ENCODE assay signal across 8 cellular contexts in the genomic region with DNA sequence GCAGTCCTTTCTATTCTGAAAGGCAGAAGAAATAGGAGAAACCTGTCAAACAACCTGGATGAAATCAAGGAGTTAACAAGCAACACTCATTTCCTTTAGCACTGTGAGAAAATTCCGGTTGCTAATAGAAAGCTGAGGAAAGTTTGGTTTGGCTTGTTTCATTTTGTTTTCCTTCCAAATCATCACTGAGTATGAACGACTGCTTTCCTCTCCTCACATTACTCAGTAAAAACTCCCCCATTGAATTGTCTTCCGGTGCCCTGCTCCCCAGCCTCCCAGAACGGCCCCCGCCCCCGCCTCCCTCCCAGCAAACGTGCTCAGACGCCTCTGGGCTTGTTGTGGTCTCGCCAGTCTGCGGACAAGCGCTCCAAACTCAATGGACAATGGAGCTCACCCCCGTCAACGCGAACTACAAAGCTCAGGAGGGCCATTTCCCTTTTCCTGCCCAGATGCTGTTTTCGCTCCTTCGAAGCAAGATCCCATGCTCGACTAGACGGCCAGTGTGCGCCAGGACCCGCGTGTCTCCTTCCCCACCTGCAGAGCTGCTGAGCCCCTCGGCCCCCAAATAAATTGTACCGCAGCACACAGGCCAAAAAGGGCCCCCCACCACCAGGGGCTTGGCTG. TPM values are rescaled to one million over a fixed set of nuclear protein-coding genes. Genes with fewer than 3 reads are reported as not detected.
DNase-seq lines count a peak whose midpoint lies in the region; TF ChIP-seq lines count a peak whose summit lies in the region.

No MANE protein-coding gene starts in this region.

- WGBS in H9 (ENCODE audit: extremely low coverage, insufficient read length, low lambda C conversion rate) = no CpG with 5 or more reads among the region's 23 CpGs
- 2% methylated on average over 22 of the region's 23 CpGs for WGBS in hepatocyte (ENCODE audit: low lambda C conversion rate, missing lambda C conversion rate)

- no peak overlapping the region for H3K23ac ChIP-seq in H9 (ENCODE audit: insufficient read length, low read depth, low read length)

- no peaks in the 10 kb centered on the region for H3K9me3 ChIP-seq in H9 (ENCODE audit: control insufficient read depth, low read depth, low read length)
- H3K9me3 ChIP-seq in MM.1S (replicated peaks; ENCODE audit: insufficient read depth, low read length) = no peaks in the 10 kb centered on the region
- no peaks in the 10 kb centered on the region for H3K9me3 ChIP-seq in hepatocyte (ENCODE audit: low read depth)

- H2BK15ac ChIP-seq in H9 (ENCODE audit: low read depth, low read length) = no peak overlapping the region

- in situ Hi-C loops in astrocyte of the spinal cord (cut with HindIII; ENCODE audit: low sequenced_read_pairs) = no loop called here

- no peaks in the 10 kb centered on the region for H3K9me2 ChIP-seq in MM.1S (replicated peaks; ENCODE audit: insufficient read depth, low read length)
- H3K9me2 ChIP-seq in hepatocyte (replicated peaks; ENCODE audit: insufficient read depth) = no peaks in the 10 kb centered on the region

- peaks cover 20% of the 10 kb centered on the region for H3F3A ChIP-seq in MM.1S (ENCODE audit: insufficient read depth, low read length)

- H3T11ph ChIP-seq in H9 (ENCODE audit: low read length) = no peak overlapping the region

- H3K79me1 ChIP-seq in H9 (ENCODE audit: insufficient read depth, low read depth, low read length, poor library complexity, severe bottlenecking) = no peaks in the 10 kb centered on the region

- H2BK5ac ChIP-seq in H9 (ENCODE audit: insufficient read length, low read length) = no peak overlapping the region

- H4K5ac ChIP-seq in H9 (ENCODE audit: insufficient read length, low read depth, low read length) = no peak overlapping the region

- H4K91ac ChIP-seq in H9 (ENCODE audit: insufficient read length, low read depth, low read length) = no peak overlapping the region

- H3K4me1 Mint-ChIP-seq in H9 = peaks cover 13 to 19% of the 10 kb centered on the region in 2 experiments

- H4K20me1 ChIP-seq in H9 (ENCODE audit: control insufficient read depth, insufficient read depth, insufficient read length) (no peaks in the 10 kb centered on the region), MM.1S (ENCODE audit: insufficient read depth, low read length) (no peaks in the 10 kb centered on the region), hepatocyte (ENCODE audit: insufficient read depth, poor library complexity, severe bottlenecking) (peaks cover 28% of the 10 kb centered on the region)

- H3K4me2 ChIP-seq in H9 (ENCODE audit: insufficient read depth, insufficient read length, low read length) (peak overlapping the region; percentile 63), MM.1S (ENCODE audit: low read depth, low read length) (peak overlapping the region; percentile 88), hepatocyte (peak overlapping the region; percentile 87)

- peaks cover 4 to 7% (median 5%) of the 10 kb centered on the region in 3 experiments; a peak in 6 of 7 replicates for H3K36me3 Mint-ChIP-seq in H9 (ENCODE audit: insufficient read depth in 1 of 3, low read depth in 3 of 3)

- peak overlapping the region; percentile 95 to 98 for H3K4me3 Mint-ChIP-seq in H9

- H3K56ac ChIP-seq in H9 (ENCODE audit: insufficient read length, low read depth, low read length) = no peak overlapping the region

- peak overlapping the region; percentile 90 for H3K4me3 ChIP-seq in MM.1S (ENCODE audit: low read length)
- H3K4me3 ChIP-seq in astrocyte of the spinal cord (ENCODE audit: low read depth, low read length) = peak overlapping the region; percentile 83
- H3K4me3 ChIP-seq in hepatocyte = peak overlapping the region; percentile 83

- H3K18ac ChIP-seq in H9 (ENCODE audit: insufficient read length, low read depth, low read length) = peak overlapping the region; percentile 73

- H3K27ac ChIP-seq in H9 (ENCODE audit: insufficient read length, low read depth, low read length) (peak overlapping the region; percentile 28), MM.1S (ENCODE audit: low read length) (peak overlapping the region; percentile 41; the same call in 1 of the 2 replicates), hepatocyte (peak overlapping the region; percentile 88)

- no peaks in the 10 kb centered on the region for H3K9me3 Mint-ChIP-seq in H9

- no peak overlapping the region for H2AK5ac ChIP-seq in H9 (ENCODE audit: insufficient read length, low read length)

- peaks cover 27% of the 10 kb centered on the region for H3K79me2 ChIP-seq in H9 (ENCODE audit: insufficient read depth, low read length)
- H3K79me2 ChIP-seq in MM.1S (ENCODE audit: low read length) = peaks cover 52% of the 10 kb centered on the region
- peaks cover 48% of the 10 kb centered on the region for H3K79me2 ChIP-seq in hepatocyte

- peak overlapping the region; percentile 50 for H3K9ac ChIP-seq in H9 (ENCODE audit: extremely low read depth, insufficient read length, low read length)
- H3K9ac ChIP-seq in MM.1S (ENCODE audit: low read length) = peak overlapping the region; percentile 73

- no peak overlapping the region for H2BK20ac ChIP-seq in H9 (ENCODE audit: low read depth, low read length, poor library complexity, severe bottlenecking)

- peak overlapping the region; percentile 93 to 98 (median 95); a peak in 6 of 7 replicates for H3K27ac Mint-ChIP-seq in H9

- H2BK12ac ChIP-seq in H9 (ENCODE audit: insufficient read length, low read depth, low read length) = no peak overlapping the region

- H3K14ac ChIP-seq in H9 (ENCODE audit: insufficient read depth, low read length) = peak overlapping the region; percentile 84; the same call in 1 of the 2 replicates

- H4K8ac ChIP-seq in H9 (replicated peaks; ENCODE audit: insufficient read length, low read depth, low read length) = no peak overlapping the region

- no peak overlapping the region for H3K4ac ChIP-seq in H9 (ENCODE audit: low read depth, low read length)

- no peaks in the 10 kb centered on the region for H3K23me2 ChIP-seq in H9 (ENCODE audit: insufficient read length, low read depth, low read length, poor library complexity, severe bottlenecking)

- H3K4me1 ChIP-seq in H9 (ENCODE audit: insufficient read depth, low read length) (no peaks in the 10 kb centered on the region), MM.1S (ENCODE audit: low read length) (peaks cover 16% of the 10 kb centered on the region), hepatocyte (ENCODE audit: insufficient read depth) (no peaks in the 10 kb centered on the region)

- no peaks in the 10 kb centered on the region for H3K27me3 ChIP-seq in H9 (ENCODE audit: insufficient read depth, low read length)
- H3K27me3 ChIP-seq in MM.1S (replicated peaks; ENCODE audit: insufficient read depth, low read length) = 0 out of 2 replicates have a peak, but pooled peaks cover 3% of the 10 kb centered on the region
- no peaks in the 10 kb centered on the region for H3K27me3 ChIP-seq in hepatocyte

- no peak for TF ChIP-seq CTCF in H9 (conservative IDR thresholded peaks at IDR 0.05)
- TF ChIP-seq CTCF in MM.1S (IDR thresholded peaks at IDR 0.05; ENCODE audit: low read length) = no peak
- TF ChIP-seq CTCF in astrocyte of the spinal cord (IDR thresholded peaks at IDR 0.05; ENCODE audit: low read depth, low read length) = no peak
- TF ChIP-seq CTCF in hepatocyte (IDR thresholded peaks at IDR 0.05; ENCODE audit: poor library complexity) = no peak

- H2AFZ ChIP-seq in H9 (ENCODE audit: low read length) (no peak overlapping the region), MM.1S (ENCODE audit: low read length) (peak overlapping the region; percentile 96), hepatocyte (peak overlapping the region; percentile 80)

- peaks cover 10% of the 10 kb centered on the region for H3K27me3 Mint-ChIP-seq in H9 (ENCODE audit: low read depth)

- peak; percentile 21 for DNase-seq in GDM1 (lab: John Stamatoyannopoulos, UW)
- DNase-seq in H9 = peak; percentile 71
- peak; percentile 70 for DNase-seq in MM.1S
- DNase-seq in T-helper 9 cell = peak; percentile 48
- peak; percentile 69 for DNase-seq in astrocyte of the spinal cord (ENCODE audit: low read depth, low spot score)
- DNase-seq in hepatocyte (ENCODE audit: low spot score) = peak; percentile 72
- peak; percentile 62 for DNase-seq in renal cortical epithelial cell (ENCODE audit: low read depth)
- DNase-seq in 8988T = no peak

- H2BK120ac ChIP-seq in H9 (ENCODE audit: low read depth, low read length, poor library complexity, severe bottlenecking) = no peak overlapping the region

- H3K36me3 ChIP-seq in MM.1S (replicated peaks; ENCODE audit: insufficient read depth, low read length) (no peaks in the 10 kb centered on the region), hepatocyte (replicated peaks; ENCODE audit: insufficient read depth, low read depth) (no peaks in the 10 kb centered on the region)

RNA-seq across cellular contexts. Expression of a gene that starts 0.7 kb away (rescaled TPM):
- total RNA-seq in H9 (2021) (30.4 and 30.7 TPM in 2 replicates), hepatocyte (18.5 and 19.2 TPM in 2 replicates), renal cortical epithelial cell (31.4 and 38.8 TPM in 2 replicates)
- polyA plus RNA-seq in hepatocyte = 10.3 and 10.7 TPM in 2 replicates

RNA-seq across cellular contexts. Expression of a gene that starts 11.9 kb away (rescaled TPM):
- 0.02 and 0.07 TPM in 2 replicates for total RNA-seq in H9 (2021)
- 7.8 and 8.9 TPM in 2 replicates for total RNA-seq in hepatocyte
- polyA plus RNA-seq in hepatocyte = 8.8 and 10.6 TPM in 2 replicates
- total RNA-seq in renal cortical epithelial cell = 27.4 and 28.7 TPM in 2 replicates

Comparison
In these comparisons a context has a peak if more than half of its experiments do, and no peak if none do; other contexts are left out.
1. H3K27ac ChIP-seq: peak in every context shown above with its lines; median percentile 88 in hepatocyte; 41 in MM.1S; 28 in H9.